8 cellular contexts compared by ENCODE assay signal in the genomic region with DNA sequence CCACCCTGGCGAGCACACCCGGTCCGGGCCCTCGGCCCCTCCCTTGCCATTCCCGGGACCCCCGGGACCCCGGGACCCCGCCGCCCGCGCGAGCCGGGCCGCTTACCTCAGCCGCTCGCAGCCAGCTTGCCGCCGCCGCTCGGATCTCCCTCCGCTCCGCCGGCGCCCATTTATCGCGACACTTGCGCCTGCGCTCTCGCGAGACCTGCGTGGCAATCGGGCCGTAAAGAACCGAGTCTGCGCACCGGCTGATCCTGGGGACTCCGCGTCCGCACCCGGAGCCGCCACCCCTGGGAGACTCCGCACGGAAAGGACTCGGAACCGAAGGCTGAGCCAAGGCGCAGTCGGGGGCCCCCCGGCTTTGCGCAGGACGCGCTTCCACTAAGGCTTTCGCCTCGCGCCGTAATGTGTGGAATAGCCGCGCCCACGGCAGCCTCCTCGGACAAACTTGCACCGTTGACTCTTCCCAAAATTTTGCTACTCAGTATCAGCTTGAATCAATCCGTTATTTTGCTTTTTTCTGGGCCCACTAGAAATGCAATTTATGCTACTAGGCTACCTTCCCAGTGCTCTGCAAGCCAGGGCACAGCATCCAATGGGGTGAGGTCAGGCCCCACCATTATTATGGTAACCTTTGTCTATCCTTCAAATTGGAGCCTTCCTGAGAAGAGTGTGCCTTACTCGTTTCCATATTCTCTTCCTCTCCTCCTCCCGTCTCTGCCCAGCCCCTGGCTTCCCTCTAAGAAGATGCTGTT. TPM values are rescaled to one million over a fixed set of nuclear protein-coding genes. Genes with fewer than 3 reads are reported as not detected.
DNase-seq lines count a peak whose midpoint lies in the region; ATAC-seq and TF ChIP-seq lines count a peak whose summit lies in the region.

A gene (minus strand): TSS at position 180 of the 755 bp plus-strand sequence. CDS start 2,812 bp downstream, outside the sequence.

- H3K9me3 Mint-ChIP-seq in chondrocyte (ENCODE audit: low read depth): no peaks in the 10 kb centered on the region

- peak; percentile 90 for TF ChIP-seq POLR2A in GM18951 (IDR thresholded peaks at IDR 0.05; ENCODE audit: extremely low read depth, insufficient read depth, insufficient read length)

- peaks cover 16% of the 10 kb centered on the region for H3K4me1 Mint-ChIP-seq in chondrocyte (ENCODE audit: low read depth)

- in situ Hi-C loops in GM18951 (cut with MboI; ENCODE audit: low sequenced_read_pairs, unreplicated experiment): loop anchor here (10.0 kb wide), 1 partner anchor 112 kb away; no protein-coding TSS in a partner anchor

- no peaks in the 10 kb centered on the region for H3K27me3 Mint-ChIP-seq in chondrocyte (ENCODE audit: low read depth)

- no peak for TF ChIP-seq CTCF in chondrocyte (IDR thresholded peaks at IDR 0.05)

- peak; percentile 78 for ATAC-seq in HG03280 (IDR thresholded peaks at IDR 0.05; ENCODE audit: unreplicated experiment)

- peaks cover 11% of the 10 kb centered on the region for H3K36me3 Mint-ChIP-seq in chondrocyte (ENCODE audit: low read depth)

- peak within 1 kb of the TSS; percentile 82 for H3K27ac Mint-ChIP-seq in chondrocyte (ENCODE audit: unreplicated experiment)

- DNase-seq in AG08395 (ENCODE audit: low spot score): peak; percentile 97
- DNase-seq in NCI-H460 (ENCODE audit: extremely low read depth, low read depth): peak; percentile 83
- peak; percentile 68 to 85 for DNase-seq in activated CD4-positive, alpha-beta T cell treated with anti-CD3 and anti-CD28 coated beads for 24 hours (ENCODE audit: low read depth in 2 of 2)
- DNase-seq in chondrocyte (ENCODE audit: low spot score): no peak
- peak; percentile 34 for DNase-seq in kidney glomerular epithelial cell (lab: John Stamatoyannopoulos, UW)
- DNase-seq in stimulated activated CD4-positive, alpha-beta T cell treated with anti-CD3 and anti-CD28 coated beads, Interleukin-15, amount 100 ng/mL, for 48 hours (ENCODE audit: low read depth in 2 of 2): peak; percentile 76 to 88

- H3K4me3 Mint-ChIP-seq in chondrocyte (ENCODE audit: unreplicated experiment): peak within 1 kb of the TSS; percentile 87

RNA-seq across cellular contexts. Expression of the gene that starts here (rescaled TPM):
- total RNA-seq in NCI-H460 (2014; rRNA removed; shearing (Covaris generic)): 25.9 and 29.1 TPM in 2 replicates
- 46.7 and 53.5 TPM in 2 replicates for polyA plus RNA-seq in NCI-H460 (2014; cell fraction: nucleus; rRNA removed)
- 22.7 to 31.0 TPM (median 23.8 TPM) in 3 replicates for total RNA-seq in chondrocyte
